ENCODE assay signal across 8 cellular contexts in the genomic region with DNA sequence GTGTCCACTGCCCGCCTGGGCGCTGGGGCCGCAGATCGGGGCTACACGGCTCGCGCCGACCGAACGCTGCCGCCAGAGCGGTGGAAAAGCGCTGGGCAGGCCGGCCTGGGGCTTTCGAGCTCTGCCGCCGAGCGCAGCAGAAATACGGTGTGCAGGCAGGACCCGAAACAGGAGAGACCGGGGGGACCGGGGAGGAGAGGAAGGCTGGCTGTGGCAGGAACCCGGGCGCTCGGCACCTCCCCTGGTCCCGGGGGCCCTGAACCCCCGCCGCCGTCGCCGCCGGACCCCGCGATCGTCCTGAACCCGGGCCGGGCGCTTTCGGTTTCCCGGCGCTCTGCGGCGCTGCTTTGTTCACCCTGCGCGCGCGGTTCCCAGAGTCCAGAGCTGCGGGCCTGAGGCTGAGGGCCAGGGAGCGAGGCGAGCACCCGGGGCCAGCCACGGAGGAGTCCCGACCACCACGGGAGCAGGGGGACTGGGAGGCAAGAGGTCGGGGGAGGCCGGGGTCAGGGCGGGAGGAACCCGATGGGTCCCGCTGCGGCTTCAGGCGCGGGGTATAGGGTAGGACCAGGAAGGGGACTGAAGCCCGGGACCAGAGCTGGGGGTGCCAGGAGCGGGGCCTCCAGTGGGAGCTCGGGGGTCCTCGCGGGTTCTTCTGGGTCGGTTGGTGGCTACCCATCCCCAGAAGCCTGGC. TPM values are rescaled to one million over a fixed set of nuclear protein-coding genes. Genes with fewer than 3 reads are reported as not detected.
A peak's percentile ranks its signal among the peaks of the same experiment; 100 is the strongest.
DNase-seq lines count a peak whose midpoint lies in the region; ATAC-seq and TF ChIP-seq lines count a peak whose summit lies in the region.
"Had no signal": no experiment of that assay in that cellular context is flagged by ENCODE, and none has a peak within 500 bp of the region (broad histone marks: within the 10 kb centered on the region; RNA-seq: fewer than 3 reads in every experiment).

No MANE protein-coding gene starts in this region.

- peaks cover 0 to 38% (median 16%) of the 10 kb centered on the region in 4 donors for H3K27me3 ChIP-seq in upper lobe of left lung
- no peaks in the 10 kb centered on the region for H3K27me3 ChIP-seq in CD4-positive, alpha-beta memory T cell (ENCODE audit: insufficient read depth, low read length)

- CTCF ChIA-PET in CD4-positive, alpha-beta memory T cell (lab: Charles Lee; ENCODE audit: partially characterized antibody): no interaction called here

- WGBS in upper lobe of left lung, 2 donors: 1% methylated on average over 55 of the region's 68 CpGs; no CpG with 5 or more reads in 1 of the 2 donors

- H3K4me1 Mint-ChIP-seq in CD4-positive, alpha-beta memory T cell: no peaks in the 10 kb centered on the region

- peak; percentile 53 for DNase-seq in NCI-H774 (lab: John Stamatoyannopoulos, UW)
- DNase-seq in epithelial cell of esophagus (ENCODE audit: low read depth): peak; percentile 52
- peak; percentile 30 to 48 for DNase-seq in lung microvascular endothelial cell (ENCODE audit: low read depth in 2 of 2)
- DNase-seq in upper lobe of left lung: peak in 1 of 2 donors; percentile 86
- no peak for DNase-seq in CD4-positive, alpha-beta memory T cell
- DNase-seq in cortex of kidney (lab: John Stamatoyannopoulos, UW): no peak
- DNase-seq in NCI-H82 (lab: John Stamatoyannopoulos, UW): no peak
- DNase-seq: NK-92 treated with Interleukin-12 subunit alpha and Interleukin-12 subunit beta, amount 100 ng/mL, for 24 hours had no signal

- no peaks in the 10 kb centered on the region for H3K36me3 ChIP-seq in upper lobe of left lung
- no peaks in the 10 kb centered on the region for H3K36me3 ChIP-seq in CD4-positive, alpha-beta memory T cell (ENCODE audit: insufficient read depth, low read length)

- H3K27me3 Mint-ChIP-seq in CD4-positive, alpha-beta memory T cell: peaks cover 26 to 29% of the 10 kb centered on the region in 2 donors

- H3K4me3 ChIP-seq in epithelial cell of esophagus (ENCODE audit: low read length) (peak overlapping the region; percentile 50), upper lobe of left lung (peak overlapping the region; percentile 32 to 61 (median 52))
- no peak overlapping the region for H3K4me3 ChIP-seq in CD4-positive, alpha-beta memory T cell (ENCODE audit: low read length in 2 of 2)

- H3K9me3 ChIP-seq in upper lobe of left lung: no peaks in the 10 kb centered on the region
- H3K9me3 ChIP-seq in CD4-positive, alpha-beta memory T cell (ENCODE audit: control insufficient read depth in 1 of 2, low read length in 2 of 2): no peaks in the 10 kb centered on the region

- no peak for TF ChIP-seq POLR2A in upper lobe of left lung (IDR thresholded peaks at IDR 0.05)

- peaks cover 0 to 9% (median 2%) of the 10 kb centered on the region in 8 donors for H3K9me3 Mint-ChIP-seq in CD4-positive, alpha-beta memory T cell

- ATAC-seq in upper lobe of left lung (ENCODE audit: low FRiP score in 2 of 2): peak; percentile 54 to 66

- TF ChIP-seq EP300 in upper lobe of left lung (IDR thresholded peaks at IDR 0.05): no peak

- no peak overlapping the region for H3K4me3 Mint-ChIP-seq in CD4-positive, alpha-beta memory T cell

- H3K4me1 ChIP-seq in upper lobe of left lung: peaks cover 4 to 28% (median 8%) of the 10 kb centered on the region in 4 donors
- no peaks in the 10 kb centered on the region for H3K4me1 ChIP-seq in CD4-positive, alpha-beta memory T cell (ENCODE audit: insufficient read depth, low read length)

- no peaks in the 10 kb centered on the region for H3K36me3 Mint-ChIP-seq in CD4-positive, alpha-beta memory T cell

- intact Hi-C loops in CD4-positive, alpha-beta memory T cell (cut with micrococcal nuclease): no loop called here

- H3K27ac ChIP-seq in upper lobe of left lung: peak overlapping the region; percentile 73 to 91 (median 86)
- H3K27ac ChIP-seq in CD4-positive, alpha-beta memory T cell (ENCODE audit: low read depth, low read length): no peak overlapping the region

- POLR2A ChIA-PET in CD4-positive, alpha-beta memory T cell (lab: Charles Lee; ENCODE audit: partially characterized antibody): no interaction called here

- TF ChIP-seq CTCF in epithelial cell of esophagus (IDR thresholded peaks at IDR 0.05; ENCODE audit: insufficient read depth, low read depth, low read length, missing control alignments) (no peak), upper lobe of left lung (IDR thresholded peaks at IDR 0.05) (no peak)

- H3K27ac Mint-ChIP-seq in CD4-positive, alpha-beta memory T cell: no peak overlapping the region

RNA-seq across cellular contexts. Expression of a gene that starts 12.0 kb away (rescaled TPM):
- 0.20 and 0.44 TPM in 2 replicates for total RNA-seq in lung microvascular endothelial cell
- 100 to 1,000 TPM in 3 of 6 donors, 10 to 100 TPM in 3; 53.2 to 131 (median 106) TPM for total RNA-seq in upper lobe of left lung
- total RNA-seq in CD4-positive, alpha-beta memory T cell: not detected
- not detected for polyA plus RNA-seq in CD4-positive, alpha-beta memory T cell

Comparison
In these comparisons a context has a peak if more than half of its experiments do, and no peak if none do; other contexts are left out.
1. DNase-seq: peak in NCI-H774 (single experiment), epithelial cell of esophagus (single experiment) and lung microvascular endothelial cell (2 of 2); none in CD4-positive, alpha-beta memory T cell (0 of 5), cortex of kidney (single experiment) and NCI-H82 (single experiment).
2. H3K4me3 ChIP-seq: peak in epithelial cell of esophagus (single experiment) and upper lobe of left lung (4 of 4); none in CD4-positive, alpha-beta memory T cell (0 of 2).
3. RNA of a gene that starts 12.0 kb away (total RNA-seq): 53.2 to 131 TPM in upper lobe of left lung; 0.20 to 0.44 TPM in lung microvascular endothelial cell and not detected in CD4-positive, alpha-beta memory T cell; every median in the first group is over 10 times any median in the second.